ENCODE assay signal across 1 cellular context in genomic region chr3:58009749-58010535, GRCh38.
A peak's percentile ranks its signal among the peaks of the same experiment; 100 is the strongest.
TF ChIP-seq lines count a peak whose summit lies in the region.

No MANE protein-coding gene starts in this region.

TF ChIP-seq in HepG2, 621 proteins besides CTCF, POLR2A, EP300 and RAD21 (continued from another document and continues in another):
- TF ChIP-seq, protein P1, sequence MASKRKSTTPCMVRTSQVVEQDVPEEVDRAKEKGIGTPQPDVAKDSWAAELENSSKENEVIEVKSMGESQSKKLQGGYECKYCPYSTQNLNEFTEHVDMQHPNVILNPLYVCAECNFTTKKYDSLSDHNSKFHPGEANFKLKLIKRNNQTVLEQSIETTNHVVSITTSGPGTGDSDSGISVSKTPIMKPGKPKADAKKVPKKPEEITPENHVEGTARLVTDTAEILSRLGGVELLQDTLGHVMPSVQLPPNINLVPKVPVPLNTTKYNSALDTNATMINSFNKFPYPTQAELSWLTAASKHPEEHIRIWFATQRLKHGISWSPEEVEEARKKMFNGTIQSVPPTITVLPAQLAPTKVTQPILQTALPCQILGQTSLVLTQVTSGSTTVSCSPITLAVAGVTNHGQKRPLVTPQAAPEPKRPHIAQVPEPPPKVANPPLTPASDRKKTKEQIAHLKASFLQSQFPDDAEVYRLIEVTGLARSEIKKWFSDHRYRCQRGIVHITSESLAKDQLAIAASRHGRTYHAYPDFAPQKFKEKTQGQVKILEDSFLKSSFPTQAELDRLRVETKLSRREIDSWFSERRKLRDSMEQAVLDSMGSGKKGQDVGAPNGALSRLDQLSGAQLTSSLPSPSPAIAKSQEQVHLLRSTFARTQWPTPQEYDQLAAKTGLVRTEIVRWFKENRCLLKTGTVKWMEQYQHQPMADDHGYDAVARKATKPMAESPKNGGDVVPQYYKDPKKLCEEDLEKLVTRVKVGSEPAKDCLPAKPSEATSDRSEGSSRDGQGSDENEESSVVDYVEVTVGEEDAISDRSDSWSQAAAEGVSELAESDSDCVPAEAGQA (IDR thresholded peaks at IDR 0.05; ENCODE audit: low read depth): no peak
- TF ChIP-seq, protein P1 (CRISPR knock-in tag; IDR thresholded peaks at IDR 0.05; ENCODE audit: borderline replicate concordance): no peak
- TF ChIP-seq ZNF513 (CRISPR knock-in tag; conservative IDR thresholded peaks at IDR 0.05) (no peak), ZNF318 (CRISPR knock-in tag; IDR thresholded peaks at IDR 0.05) (no peak), ZNF766 (CRISPR knock-in tag; IDR thresholded peaks at IDR 0.05; ENCODE audit: borderline replicate concordance) (no peak), MYC (CRISPR knock-in tag; IDR thresholded peaks at IDR 0.05; ENCODE audit: borderline replicate concordance) (no peak), ZBTB2 (CRISPR knock-in tag; IDR thresholded peaks at IDR 0.05; ENCODE audit: low read depth) (no peak), ZNF326 (CRISPR knock-in tag; IDR thresholded peaks at IDR 0.05; ENCODE audit: borderline replicate concordance) (no peak), ZNF251 (CRISPR knock-in tag; IDR thresholded peaks at IDR 0.05) (no peak), SP5 (CRISPR knock-in tag; IDR thresholded peaks at IDR 0.05; ENCODE audit: borderline replicate concordance, low read depth) (0 out of 2 replicates have a peak, but pooled peaks have one; percentile 30), ZNF280B (CRISPR knock-in tag; IDR thresholded peaks at IDR 0.05; ENCODE audit: borderline replicate concordance) (no peak), CBFB (CRISPR knock-in tag; IDR thresholded peaks at IDR 0.05) (no peak), BRCA1 (CRISPR knock-in tag; IDR thresholded peaks at IDR 0.05) (no peak), NFATC3 (CRISPR knock-in tag; IDR thresholded peaks at IDR 0.05) (no peak), RELA (CRISPR knock-in tag; IDR thresholded peaks at IDR 0.05) (no peak)
- TF ChIP-seq, protein P2, sequence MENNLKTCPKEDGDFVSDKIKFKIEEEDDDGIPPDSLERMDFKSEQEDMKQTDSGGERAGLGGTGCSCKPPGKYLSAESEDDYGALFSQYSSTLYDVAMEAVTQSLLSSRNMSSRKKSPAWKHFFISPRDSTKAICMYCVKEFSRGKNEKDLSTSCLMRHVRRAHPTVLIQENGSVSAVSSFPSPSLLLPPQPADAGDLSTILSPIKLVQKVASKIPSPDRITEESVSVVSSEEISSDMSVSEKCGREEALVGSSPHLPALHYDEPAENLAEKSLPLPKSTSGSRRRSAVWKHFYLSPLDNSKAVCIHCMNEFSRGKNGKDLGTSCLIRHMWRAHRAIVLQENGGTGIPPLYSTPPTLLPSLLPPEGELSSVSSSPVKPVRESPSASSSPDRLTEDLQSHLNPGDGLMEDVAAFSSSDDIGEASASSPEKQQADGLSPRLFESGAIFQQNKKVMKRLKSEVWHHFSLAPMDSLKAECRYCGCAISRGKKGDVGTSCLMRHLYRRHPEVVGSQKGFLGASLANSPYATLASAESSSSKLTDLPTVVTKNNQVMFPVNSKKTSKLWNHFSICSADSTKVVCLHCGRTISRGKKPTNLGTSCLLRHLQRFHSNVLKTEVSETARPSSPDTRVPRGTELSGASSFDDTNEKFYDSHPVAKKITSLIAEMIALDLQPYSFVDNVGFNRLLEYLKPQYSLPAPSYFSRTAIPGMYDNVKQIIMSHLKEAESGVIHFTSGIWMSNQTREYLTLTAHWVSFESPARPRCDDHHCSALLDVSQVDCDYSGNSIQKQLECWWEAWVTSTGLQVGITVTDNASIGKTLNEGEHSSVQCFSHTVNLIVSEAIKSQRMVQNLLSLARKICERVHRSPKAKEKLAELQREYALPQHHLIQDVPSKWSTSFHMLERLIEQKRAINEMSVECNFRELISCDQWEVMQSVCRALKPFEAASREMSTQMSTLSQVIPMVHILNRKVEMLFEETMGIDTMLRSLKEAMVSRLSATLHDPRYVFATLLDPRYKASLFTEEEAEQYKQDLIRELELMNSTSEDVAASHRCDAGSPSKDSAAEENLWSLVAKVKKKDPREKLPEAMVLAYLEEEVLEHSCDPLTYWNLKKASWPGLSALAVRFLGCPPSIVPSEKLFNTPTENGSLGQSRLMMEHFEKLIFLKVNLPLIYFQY (CRISPR knock-in tag; IDR thresholded peaks at IDR 0.05; ENCODE audit: borderline replicate concordance): no peak
- TF ChIP-seq, protein P3, sequence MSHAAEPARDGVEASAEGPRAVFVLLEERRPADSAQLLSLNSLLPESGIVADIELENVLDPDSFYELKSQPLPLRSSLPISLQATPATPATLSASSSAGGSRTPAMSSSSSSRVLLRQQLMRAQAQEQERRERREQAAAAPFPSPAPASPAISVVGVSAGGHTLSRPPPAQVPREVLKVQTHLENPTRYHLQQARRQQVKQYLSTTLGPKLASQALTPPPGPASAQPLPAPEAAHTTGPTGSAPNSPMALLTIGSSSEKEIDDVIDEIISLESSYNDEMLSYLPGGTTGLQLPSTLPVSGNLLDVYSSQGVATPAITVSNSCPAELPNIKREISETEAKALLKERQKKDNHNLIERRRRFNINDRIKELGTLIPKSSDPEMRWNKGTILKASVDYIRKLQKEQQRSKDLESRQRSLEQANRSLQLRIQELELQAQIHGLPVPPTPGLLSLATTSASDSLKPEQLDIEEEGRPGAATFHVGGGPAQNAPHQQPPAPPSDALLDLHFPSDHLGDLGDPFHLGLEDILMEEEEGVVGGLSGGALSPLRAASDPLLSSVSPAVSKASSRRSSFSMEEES (CRISPR knock-in tag; IDR thresholded peaks at IDR 0.05): no peak
- TF ChIP-seq, protein P4, sequence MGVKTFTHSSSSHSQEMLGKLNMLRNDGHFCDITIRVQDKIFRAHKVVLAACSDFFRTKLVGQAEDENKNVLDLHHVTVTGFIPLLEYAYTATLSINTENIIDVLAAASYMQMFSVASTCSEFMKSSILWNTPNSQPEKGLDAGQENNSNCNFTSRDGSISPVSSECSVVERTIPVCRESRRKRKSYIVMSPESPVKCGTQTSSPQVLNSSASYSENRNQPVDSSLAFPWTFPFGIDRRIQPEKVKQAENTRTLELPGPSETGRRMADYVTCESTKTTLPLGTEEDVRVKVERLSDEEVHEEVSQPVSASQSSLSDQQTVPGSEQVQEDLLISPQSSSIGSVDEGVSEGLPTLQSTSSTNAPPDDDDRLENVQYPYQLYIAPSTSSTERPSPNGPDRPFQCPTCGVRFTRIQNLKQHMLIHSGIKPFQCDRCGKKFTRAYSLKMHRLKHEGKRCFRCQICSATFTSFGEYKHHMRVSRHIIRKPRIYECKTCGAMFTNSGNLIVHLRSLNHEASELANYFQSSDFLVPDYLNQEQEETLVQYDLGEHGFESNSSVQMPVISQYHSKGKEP (CRISPR knock-in tag; IDR thresholded peaks at IDR 0.05): no peak
- TF ChIP-seq, protein P5, sequence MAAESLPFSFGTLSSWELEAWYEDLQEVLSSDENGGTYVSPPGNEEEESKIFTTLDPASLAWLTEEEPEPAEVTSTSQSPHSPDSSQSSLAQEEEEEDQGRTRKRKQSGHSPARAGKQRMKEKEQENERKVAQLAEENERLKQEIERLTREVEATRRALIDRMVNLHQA (CRISPR knock-in tag; IDR thresholded peaks at IDR 0.05): no peak
